In genomic region chr12:50859621-50860020, GRCh38 we compare ENCODE assay signal across 1 cellular context.
TF ChIP-seq lines count a peak whose summit lies in the region.

No MANE protein-coding gene starts in this region.

TF ChIP-seq in K562, 482 proteins besides CTCF, POLR2A, EP300 and RAD21:
- TF ChIP-seq CEBPB (tag; IDR thresholded peaks at IDR 0.05): peak; percentile 83
- no peak for TF ChIP-seq GTF2F1 (IDR thresholded peaks at IDR 0.05; ENCODE audit: low read depth, low read length)
- peak; percentile 92 for TF ChIP-seq PRDM10 (IDR thresholded peaks at IDR 0.05; ENCODE audit: partially characterized antibody)
- TF ChIP-seq, protein P1, sequence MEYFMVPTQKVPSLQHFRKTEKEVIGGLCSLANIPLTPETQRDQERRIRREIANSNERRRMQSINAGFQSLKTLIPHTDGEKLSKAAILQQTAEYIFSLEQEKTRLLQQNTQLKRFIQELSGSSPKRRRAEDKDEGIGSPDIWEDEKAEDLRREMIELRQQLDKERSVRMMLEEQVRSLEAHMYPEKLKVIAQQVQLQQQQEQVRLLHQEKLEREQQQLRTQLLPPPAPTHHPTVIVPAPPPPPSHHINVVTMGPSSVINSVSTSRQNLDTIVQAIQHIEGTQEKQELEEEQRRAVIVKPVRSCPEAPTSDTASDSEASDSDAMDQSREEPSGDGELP (CRISPR knock-in tag; IDR thresholded peaks at IDR 0.05; ENCODE audit: borderline replicate concordance): no peak
- no peak for TF ChIP-seq RUNX1 (IDR thresholded peaks at IDR 0.05; ENCODE audit: low read depth)
- TF ChIP-seq, protein P2, sequence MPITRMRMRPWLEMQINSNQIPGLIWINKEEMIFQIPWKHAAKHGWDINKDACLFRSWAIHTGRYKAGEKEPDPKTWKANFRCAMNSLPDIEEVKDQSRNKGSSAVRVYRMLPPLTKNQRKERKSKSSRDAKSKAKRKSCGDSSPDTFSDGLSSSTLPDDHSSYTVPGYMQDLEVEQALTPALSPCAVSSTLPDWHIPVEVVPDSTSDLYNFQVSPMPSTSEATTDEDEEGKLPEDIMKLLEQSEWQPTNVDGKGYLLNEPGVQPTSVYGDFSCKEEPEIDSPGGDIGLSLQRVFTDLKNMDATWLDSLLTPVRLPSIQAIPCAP (CRISPR knock-in tag; IDR thresholded peaks at IDR 0.05; ENCODE audit: borderline replicate concordance): no peak
- TF ChIP-seq, protein P3, sequence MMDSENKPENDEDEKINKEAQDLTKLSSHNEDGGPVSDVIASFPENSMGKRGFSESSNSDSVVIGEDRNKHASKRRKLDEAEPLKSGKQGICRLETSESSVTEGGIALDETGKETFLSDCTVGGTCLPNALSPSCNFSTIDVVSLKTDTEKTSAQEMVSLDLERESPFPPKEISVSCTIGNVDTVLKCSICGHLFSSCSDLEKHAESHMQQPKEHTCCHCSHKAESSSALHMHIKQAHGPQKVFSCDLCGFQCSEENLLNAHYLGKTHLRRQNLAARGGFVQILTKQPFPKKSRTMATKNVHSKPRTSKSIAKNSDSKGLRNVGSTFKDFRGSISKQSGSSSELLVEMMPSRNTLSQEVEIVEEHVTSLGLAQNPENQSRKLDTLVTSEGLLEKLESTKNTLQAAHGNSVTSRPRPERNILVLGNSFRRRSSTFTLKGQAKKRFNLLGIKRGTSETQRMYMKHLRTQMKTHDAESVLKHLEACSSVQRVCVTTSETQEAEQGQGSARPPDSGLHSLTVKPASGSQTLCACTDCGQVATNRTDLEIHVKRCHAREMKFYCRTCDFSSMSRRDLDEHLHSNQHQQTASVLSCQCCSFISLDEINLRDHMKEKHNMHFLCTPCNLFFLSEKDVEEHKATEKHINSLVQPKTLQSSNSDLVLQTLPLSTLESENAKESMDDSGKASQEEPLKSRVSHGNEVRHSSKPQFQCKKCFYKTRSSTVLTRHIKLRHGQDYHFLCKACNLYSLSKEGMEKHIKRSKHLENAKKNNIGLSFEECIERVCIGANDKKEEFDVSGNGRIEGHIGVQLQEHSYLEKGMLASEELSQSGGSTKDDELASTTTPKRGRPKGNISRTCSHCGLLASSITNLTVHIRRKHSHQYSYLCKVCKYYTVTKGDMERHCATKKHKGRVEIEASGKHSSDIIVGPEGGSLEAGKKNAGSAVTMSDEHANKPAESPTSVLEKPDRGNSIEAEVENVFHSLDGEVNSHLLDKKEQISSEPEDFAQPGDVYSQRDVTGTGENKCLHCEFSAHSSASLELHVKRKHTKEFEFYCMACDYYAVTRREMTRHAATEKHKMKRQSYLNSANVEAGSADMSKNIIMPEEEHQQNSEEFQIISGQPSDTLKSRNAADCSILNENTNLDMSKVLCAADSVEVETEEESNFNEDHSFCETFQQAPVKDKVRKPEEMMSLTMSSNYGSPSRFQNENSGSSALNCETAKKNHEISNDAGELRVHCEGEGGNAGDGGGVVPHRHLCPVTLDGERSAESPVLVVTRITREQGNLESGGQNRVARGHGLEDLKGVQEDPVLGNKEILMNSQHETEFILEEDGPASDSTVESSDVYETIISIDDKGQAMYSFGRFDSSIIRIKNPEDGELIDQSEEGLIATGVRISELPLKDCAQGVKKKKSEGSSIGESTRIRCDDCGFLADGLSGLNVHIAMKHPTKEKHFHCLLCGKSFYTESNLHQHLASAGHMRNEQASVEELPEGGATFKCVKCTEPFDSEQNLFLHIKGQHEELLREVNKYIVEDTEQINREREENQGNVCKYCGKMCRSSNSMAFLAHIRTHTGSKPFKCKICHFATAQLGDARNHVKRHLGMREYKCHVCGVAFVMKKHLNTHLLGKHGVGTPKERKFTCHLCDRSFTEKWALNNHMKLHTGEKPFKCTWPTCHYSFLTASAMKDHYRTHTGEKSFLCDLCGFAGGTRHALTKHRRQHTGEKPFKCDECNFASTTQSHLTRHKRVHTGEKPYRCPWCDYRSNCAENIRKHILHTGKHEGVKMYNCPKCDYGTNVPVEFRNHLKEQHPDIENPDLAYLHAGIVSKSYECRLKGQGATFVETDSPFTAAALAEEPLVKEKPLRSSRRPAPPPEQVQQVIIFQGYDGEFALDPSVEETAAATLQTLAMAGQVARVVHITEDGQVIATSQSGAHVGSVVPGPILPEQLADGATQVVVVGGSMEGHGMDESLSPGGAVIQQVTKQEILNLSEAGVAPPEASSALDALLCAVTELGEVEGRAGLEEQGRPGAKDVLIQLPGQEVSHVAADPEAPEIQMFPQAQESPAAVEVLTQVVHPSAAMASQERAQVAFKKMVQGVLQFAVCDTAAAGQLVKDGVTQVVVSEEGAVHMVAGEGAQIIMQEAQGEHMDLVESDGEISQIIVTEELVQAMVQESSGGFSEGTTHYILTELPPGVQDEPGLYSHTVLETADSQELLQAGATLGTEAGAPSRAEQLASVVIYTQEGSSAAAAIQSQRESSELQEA (IDR thresholded peaks at IDR 0.05; ENCODE audit: low read depth): no peak
TF ChIP-seq in K562: peak in this region for 2.
